Comparison of ENCODE assay signal across 9 cellular contexts in the genomic region with DNA sequence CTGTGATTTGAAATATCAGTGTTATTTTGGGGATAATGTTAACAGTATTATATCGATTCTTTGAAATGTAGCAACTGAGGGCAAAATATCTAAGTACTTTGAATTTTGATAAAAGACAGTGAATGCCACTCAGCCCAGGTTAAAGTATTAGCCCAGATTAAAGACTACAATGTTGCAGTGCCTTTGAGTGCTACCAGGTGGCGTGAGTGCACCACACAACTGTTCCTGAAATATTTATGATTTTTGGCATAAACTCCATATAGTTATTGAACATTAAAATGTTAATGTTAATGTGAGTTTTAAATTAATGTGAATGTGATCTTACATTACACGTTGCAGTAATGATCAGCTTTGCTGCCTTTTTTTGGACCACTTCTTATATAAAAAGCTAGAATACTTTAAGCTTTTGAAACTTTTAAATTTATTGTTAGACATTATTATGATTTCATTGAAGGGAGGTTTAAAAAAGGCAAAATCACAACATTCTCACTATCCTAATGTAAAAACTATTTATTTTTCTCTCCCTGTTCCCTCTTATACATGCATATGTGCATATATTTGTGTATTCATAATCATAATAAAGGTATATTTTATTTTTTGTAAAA. TPM values are rescaled to one million over a fixed set of nuclear protein-coding genes. Genes with fewer than 3 reads are reported as not detected.
A peak's percentile ranks its signal among the peaks of the same experiment; 100 is the strongest.
DNase-seq lines count a peak whose midpoint lies in the region; ATAC-seq and TF ChIP-seq lines count a peak whose summit lies in the region.
"Had no signal": no experiment of that assay in that cellular context is flagged by ENCODE, and none has a peak within 500 bp of the region (broad histone marks: within the 10 kb centered on the region; RNA-seq: fewer than 3 reads in every experiment).

No MANE protein-coding gene starts in this region.

- H3K9me3 Mint-ChIP-seq in activated T-cell treated with anti-CD3 and anti-CD28 coated beads, Interleukin-2, amount 50 U/mL, for 4 hours, result no peaks in the 10 kb centered on the region
- H3K9me3 Mint-ChIP-seq: activated naive CD4-positive, alpha-beta T cell treated with anti-CD3 and anti-CD28 coated beads, Interleukin-2, amount 50 U/mL, for 24 hours had no signal

- H3K27me3 ChIP-seq in left ventricle myocardium inferior (ENCODE audit: low read depth), result no peaks in the 10 kb centered on the region

- H3K4me3 Mint-ChIP-seq in activated T-cell treated with anti-CD3 and anti-CD28 coated beads, Interleukin-2, amount 50 U/mL, for 4 hours, result no peak overlapping the region
- H3K4me3 Mint-ChIP-seq: activated naive CD4-positive, alpha-beta T cell treated with anti-CD3 and anti-CD28 coated beads, Interleukin-2, amount 50 U/mL, for 24 hours had no signal

- H3K36me3 ChIP-seq in left ventricle myocardium inferior, result peaks cover 57% of the 10 kb centered on the region

- ATAC-seq in HG02588 (IDR thresholded peaks at IDR 0.05; ENCODE audit: unreplicated experiment), result peak; percentile 60
- peak; percentile 56 to 66 for ATAC-seq in activated T-cell treated with anti-CD3 and anti-CD28 coated beads, Interleukin-2, amount 50 U/mL, for 4 hours

- no peaks in the 10 kb centered on the region for H3K4me1 ChIP-seq in left ventricle myocardium inferior

- peak; percentile 82 for TF ChIP-seq CTCF in left ventricle myocardium inferior (IDR thresholded peaks at IDR 0.05; ENCODE audit: borderline replicate concordance)

- H3K27me3 Mint-ChIP-seq in activated T-cell treated with anti-CD3 and anti-CD28 coated beads, Interleukin-2, amount 50 U/mL, for 4 hours (ENCODE audit: low read depth), result no peaks in the 10 kb centered on the region
- H3K27me3 Mint-ChIP-seq: activated naive CD4-positive, alpha-beta T cell treated with anti-CD3 and anti-CD28 coated beads, Interleukin-2, amount 50 U/mL, for 24 hours had no signal

- H3K4me3 ChIP-seq in left ventricle myocardium inferior, result no peak overlapping the region

- no peaks in the 10 kb centered on the region for H3K9me3 ChIP-seq in left ventricle myocardium inferior (replicated peaks)

- peaks cover 38% of the 10 kb centered on the region for H3K36me3 Mint-ChIP-seq in activated T-cell treated with anti-CD3 and anti-CD28 coated beads, Interleukin-2, amount 50 U/mL, for 4 hours (ENCODE audit: insufficient read depth)

- peak; percentile 28 to 44 for DNase-seq in NOMO-1 (lab: John Stamatoyannopoulos, UW; ENCODE audit: unreplicated experiment in 2 of 2)
- DNase-seq in NOMO-1 treated with dmso at 0.1 percent for 144 hours (lab: John Stamatoyannopoulos, UW; ENCODE audit: unreplicated experiment), result no peak
- peak; percentile 24 for DNase-seq in NCI-H2227 (lab: John Stamatoyannopoulos, UW; ENCODE audit: unreplicated experiment)
- DNase-seq in activated T-cell treated with anti-CD3 and anti-CD28 coated beads, Interleukin-2, amount 50 U/mL, for 4 hours, result peak; percentile 25
- DNase-seq in left ventricle myocardium inferior, result no peak
- peak; percentile 46 for DNase-seq in stimulated activated CD8-positive, alpha-beta memory T cell treated with anti-CD3 and anti-CD28 coated beads, Interleukin-4, amount 100 ng/mL, for 48 hours
- no peak for DNase-seq in ecto neural progenitor cell (ENCODE audit: low spot score)

- no peak overlapping the region for H3K27ac ChIP-seq in left ventricle myocardium inferior (replicated peaks)

- intact Hi-C loops in left ventricle myocardium inferior (cut with micrococcal nuclease), result loop anchor here (5.0 to 10.0 kb wide), 2 partner anchors 89 to 212 kb away; no protein-coding TSS in a partner anchor

- no peaks in the 10 kb centered on the region for H3K4me1 Mint-ChIP-seq in activated T-cell treated with anti-CD3 and anti-CD28 coated beads, Interleukin-2, amount 50 U/mL, for 4 hours (ENCODE audit: low read depth)
- H3K4me1 Mint-ChIP-seq: activated naive CD4-positive, alpha-beta T cell treated with anti-CD3 and anti-CD28 coated beads, Interleukin-2, amount 50 U/mL, for 24 hours had no signal

RNA-seq across cellular contexts. Expression of gene MRPS35, which starts 22.5 kb away (rescaled TPM):
- 10 to 100 TPM; 75.2 to 79.6 (median 79.1) TPM for total RNA-seq in activated T-cell treated with anti-CD3 and anti-CD28 coated beads, Interleukin-2, amount 50 U/mL, for 4 hours
- 61.4 TPM for total RNA-seq in left ventricle myocardium inferior

RNA-seq across cellular contexts. Expression of gene REP15, which starts 36.9 kb away (rescaled TPM):
- total RNA-seq in activated T-cell treated with anti-CD3 and anti-CD28 coated beads, Interleukin-2, amount 50 U/mL, for 4 hours, result under 1 TPM; 0.35 to 0.38 (median 0.37) TPM
- 5.5 TPM for total RNA-seq in left ventricle myocardium inferior

RNA-seq across cellular contexts. Expression of gene KLHL42, which starts 46.9 kb away (rescaled TPM):
- total RNA-seq in activated T-cell treated with anti-CD3 and anti-CD28 coated beads, Interleukin-2, amount 50 U/mL, for 4 hours, result 10 to 100 TPM; 11.7 to 14.3 (median 14.0) TPM
- total RNA-seq in left ventricle myocardium inferior, result 5.5 TPM

RNA-seq across cellular contexts. Expression of gene MANSC4, which starts 46.9 kb away (rescaled TPM):
- not detected for total RNA-seq in activated T-cell treated with anti-CD3 and anti-CD28 coated beads, Interleukin-2, amount 50 U/mL, for 4 hours
- not detected for total RNA-seq in left ventricle myocardium inferior

Comparison
In these comparisons a context has a peak if more than half of its experiments do, and no peak if none do; other contexts are left out.
1. DNase-seq: peak in NOMO-1 (2 of 2), NCI-H2227 (single experiment), activated T-cell treated with anti-CD3 and anti-CD28 coated beads, Interleukin-2, amount 50 U/mL, for 4 hours (single experiment) and stimulated activated CD8-positive, alpha-beta memory T cell treated with anti-CD3 and anti-CD28 coated beads, Interleukin-4, amount 100 ng/mL, for 48 hours (single experiment); none in NOMO-1 treated with dmso at 0.1 percent for 144 hours (single experiment), left ventricle myocardium inferior (single experiment) and ecto neural progenitor cell (single experiment).